In the genomic region with DNA sequence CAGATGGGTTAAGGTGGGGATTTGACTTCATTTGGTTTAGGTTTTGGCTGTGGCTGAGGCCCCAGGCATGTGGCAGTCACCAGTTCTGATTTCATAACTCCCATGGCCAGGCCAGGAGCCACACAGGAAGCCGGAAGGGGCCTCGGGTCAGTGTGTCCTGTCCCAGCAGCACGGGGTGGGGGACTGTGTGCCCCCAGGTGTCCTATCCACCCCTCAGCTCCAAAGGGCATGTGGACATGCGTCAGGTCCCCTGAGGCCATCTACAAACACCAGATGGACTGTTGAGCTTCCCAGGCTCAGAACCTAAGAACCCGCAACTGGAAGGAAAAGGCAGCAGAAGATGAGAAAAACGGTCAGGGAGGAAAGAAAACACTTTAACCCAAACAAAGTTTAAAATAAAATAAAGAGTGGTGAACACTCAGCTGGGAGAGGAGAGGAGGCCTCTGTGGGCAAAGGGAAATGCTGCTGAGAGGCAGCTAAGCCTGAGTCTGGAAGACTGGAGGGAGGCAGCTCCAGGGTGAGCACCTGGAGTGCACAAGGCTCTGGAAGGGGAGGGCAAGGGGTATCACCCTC, we compare ENCODE assay signal across 9 cellular contexts.
A peak's percentile ranks its signal among the peaks of the same experiment; 100 is the strongest.
DNase-seq lines count a peak whose midpoint lies in the region; ATAC-seq, FAIRE-seq and TF ChIP-seq lines count a peak whose summit lies in the region.
"Had no signal": no experiment of that assay in that cellular context is flagged by ENCODE, and none has a peak within 500 bp of the region (broad histone marks: within the 10 kb centered on the region; RNA-seq: fewer than 3 reads in every experiment).

No MANE protein-coding gene starts in this region.

- H3K4me3 ChIP-seq in A549 = no peak overlapping the region
- H3K4me3 ChIP-seq in dorsolateral prefrontal cortex = no peak overlapping the region

- no peak for ATAC-seq in A549
- no peak for ATAC-seq in natural killer cell
- ATAC-seq in HG02852 (IDR thresholded peaks at IDR 0.05; ENCODE audit: unreplicated experiment) = no peak

- intact Hi-C loops in dorsolateral prefrontal cortex (cut with DNase I) (no loop called here), natural killer cell (cut with micrococcal nuclease) (loop anchor here (1.0 to 5.0 kb wide), 3 partner anchors 50 to 321 kb away; a partner anchor contains a TSS)

- peaks cover 18% of the 10 kb centered on the region for H3K4me1 ChIP-seq in A549

- H3K4me1 Mint-ChIP-seq in natural killer cell = peaks cover 36 to 37% of the 10 kb centered on the region in 2 donors

- DNase-seq in A549 (ENCODE audit: low read depth in 1 of 2, low spot score in 1 of 2) (no peak), M059J (ENCODE audit: low read depth) (peak; percentile 32), dorsolateral prefrontal cortex (no peak), natural killer cell (no peak), superior temporal gyrus (ENCODE audit: extremely low spot score) (no peak), NCI-H2196 treated with DMSO at 0.1 percent for 48 hours (lab: John Stamatoyannopoulos, UW; ENCODE audit: unreplicated experiment) (no peak), NCI-H1694 (lab: John Stamatoyannopoulos, UW) (no peak)

- no peaks in the 10 kb centered on the region for H3K9me3 Mint-ChIP-seq in natural killer cell

- H3K27ac ChIP-seq in A549 (peak overlapping the region; percentile 30 to 68; a peak in 3 of 6 replicates), dorsolateral prefrontal cortex (peak overlapping the region in 41 of 59 donors; percentile 3 to 83 (median 57))

- TF ChIP-seq CTCF in A549 (IDR thresholded peaks at IDR 0.05) (no peak), dorsolateral prefrontal cortex (IDR thresholded peaks at IDR 0.05 in 54 of 56, conservative IDR thresholded peaks at IDR 0.05 in 2 of 56; ENCODE audit: low read depth in 1 of 56, partially characterized antibody in 56 of 56) (no peak), natural killer cell (IDR thresholded peaks at IDR 0.05) (no peak)

- H3K9me3 ChIP-seq in A549 = no peaks in the 10 kb centered on the region

- no peak for TF ChIP-seq EP300 in A549 (IDR thresholded peaks at IDR 0.05)

- TF ChIP-seq RAD21 in A549 (conservative IDR thresholded peaks at IDR 0.05 in 1 of 2, IDR thresholded peaks at IDR 0.05 in 1 of 2) = no peak

- H3K27ac Mint-ChIP-seq in natural killer cell = peak overlapping the region; percentile 84 to 85
- H3K27ac Mint-ChIP-seq: memory B cell had no signal

- no peaks in the 10 kb centered on the region for H3K27me3 ChIP-seq in dorsolateral prefrontal cortex

- 75% methylated on average over 3 of the region's 6 CpGs for WGBS in A549 (ENCODE audit: missing lambda C conversion rate)

- no peaks in the 10 kb centered on the region for H3K36me3 Mint-ChIP-seq in natural killer cell
- H3K36me3 Mint-ChIP-seq: memory B cell had no signal

- no peak for FAIRE-seq in A549 (lab: Jason Lieb, UNC)

- peak overlapping the region; percentile 47 for H3K4me2 ChIP-seq in A549

- H3K27me3 Mint-ChIP-seq in natural killer cell (ENCODE audit: low read depth in 2 of 2) = peaks cover 0 to 5% of the 10 kb centered on the region in 2 donors

- TF ChIP-seq POLR2A in A549 (IDR thresholded peaks at IDR 0.05; ENCODE audit: low read length) = no peak

- peak overlapping the region; percentile 81 for H3K4me3 Mint-ChIP-seq in natural killer cell
- H3K4me3 Mint-ChIP-seq: memory B cell had no signal

- POLR2A ChIA-PET in A549 (lab: Yijun Ruan, JAX) = interaction anchor here (0.9 to 1.0 kb wide), 2 partner anchors 11 to 324 kb away, joined by 4 to 5 read pairs; no protein-coding TSS in a partner anchor

- CTCF ChIA-PET in A549 (lab: Yijun Ruan, JAX) = interaction anchor here (0.6 to 1.8 kb wide), 3 partner anchors 12 to 574 kb away, joined by 4 to 11 read pairs (median 6); no protein-coding TSS in a partner anchor

TF ChIP-seq in A549, 52 proteins besides CTCF, POLR2A, EP300 and RAD21:
- TF ChIP-seq POLR2AphosphoS2 (conservative IDR thresholded peaks at IDR 0.05; ENCODE audit: low read length) (no peak), RCOR1 (IDR thresholded peaks at IDR 0.05; ENCODE audit: low read depth, low read length) (no peak), SREBF2 (IDR thresholded peaks at IDR 0.05) (no peak), ZFP36 (IDR thresholded peaks at IDR 0.05; ENCODE audit: borderline replicate concordance, partially characterized antibody) (no peak), JUNB (IDR thresholded peaks at IDR 0.05) (no peak), EHMT2 (IDR thresholded peaks at IDR 0.05; ENCODE audit: low read depth) (no peak)
